ENCODE assay signal across 11 cellular contexts in genomic region chr21:36471254-36471723, GRCh38. TPM values are rescaled to one million over a fixed set of nuclear protein-coding genes. Genes with fewer than 3 reads are reported as not detected.
DNase-seq lines count a peak whose midpoint lies in the region; ATAC-seq, FAIRE-seq and TF ChIP-seq lines count a peak whose summit lies in the region.
"Had no signal": no experiment of that assay in that cellular context is flagged by ENCODE, and none has a peak within 500 bp of the region (broad histone marks: within the 10 kb centered on the region; RNA-seq: fewer than 3 reads in every experiment).

No MANE protein-coding gene starts in this region.

- no peaks in the 10 kb centered on the region for H3K9me2 ChIP-seq in Karpas-422 (replicated peaks; ENCODE audit: insufficient read depth, low read length)

- no peak overlapping the region for H3K4me3 ChIP-seq in A549
- H3K4me3 ChIP-seq in mammary epithelial cell (replicated peaks in 1 of 3; ENCODE audit: insufficient read depth in 1 of 3, low read depth in 2 of 3, low read length in 3 of 3) = no peak overlapping the region
- no peak overlapping the region for H3K4me3 ChIP-seq in prostate gland
- H3K4me3 ChIP-seq in Karpas-422 (ENCODE audit: low read length) = no peak overlapping the region
- no peak overlapping the region for H3K4me3 ChIP-seq in H7 (ENCODE audit: insufficient read depth, low read depth, low read length)

- WGBS in A549 (ENCODE audit: missing lambda C conversion rate) = 8% methylated on average over 1 of the region's 1 CpG
- WGBS in mammary epithelial cell (ENCODE audit: low coverage, missing lambda C conversion rate) = 100% methylated on average over 1 of the region's 1 CpG
- WGBS in prostate gland = 97% methylated on average over 1 of the region's 1 CpG

- POLR2A ChIA-PET in A549 (lab: Yijun Ruan, JAX) = interaction anchor here (1.4 kb wide), 1 partner anchor 42 kb away, joined by 14 read pairs; no protein-coding TSS in a partner anchor

- H2AFZ ChIP-seq in mammary epithelial cell (ENCODE audit: low read depth, low read length) (no peak overlapping the region), Karpas-422 (ENCODE audit: low read length) (no peak overlapping the region)

- H4K20me1 ChIP-seq in mammary epithelial cell (ENCODE audit: insufficient read depth, low read length) (no peaks in the 10 kb centered on the region), Karpas-422 (ENCODE audit: insufficient read depth, low read depth, low read length) (no peaks in the 10 kb centered on the region)

- dilution Hi-C loops in mammary epithelial cell (cut with HindIII; ENCODE audit: low sequenced_read_pairs) = no loop called here

- in situ Hi-C loops in mammary epithelial cell (cut with MboI; ENCODE audit: low sequenced_read_pairs in 2 of 2) = no loop called here

- H3K27ac ChIP-seq in A549 = peak overlapping the region; percentile 70 to 88
- no peak overlapping the region for H3K27ac ChIP-seq in mammary epithelial cell (ENCODE audit: insufficient read depth, low read depth, low read length)
- no peak overlapping the region for H3K27ac ChIP-seq in prostate gland
- no peak overlapping the region for H3K27ac ChIP-seq in Karpas-422 (ENCODE audit: low read length)

- no peak for TF ChIP-seq CTCF in A549 (IDR thresholded peaks at IDR 0.05)
- no peak for TF ChIP-seq CTCF in mammary epithelial cell (conservative IDR thresholded peaks at IDR 0.05 in 1 of 2, IDR thresholded peaks at IDR 0.05 in 1 of 2; ENCODE audit: extremely low read depth in 1 of 2, insufficient read depth in 1 of 2, low read depth in 1 of 2, low read length in 2 of 2)
- TF ChIP-seq CTCF in prostate gland (IDR thresholded peaks at IDR 0.05) = no peak

- FAIRE-seq in A549 (lab: Jason Lieb, UNC) = no peak

- CTCF ChIA-PET in A549 (lab: Yijun Ruan, JAX) (interaction anchor here (0.8 kb wide), 1 partner anchor 49 kb away, joined by 4 read pairs; no protein-coding TSS in a partner anchor), mammary epithelial cell (lab: Charles Lee; ENCODE audit: low non-redundant PET) (no interaction called here)

- H3K36me3 ChIP-seq in mammary epithelial cell (ENCODE audit: insufficient read depth, low read length) (no peaks in the 10 kb centered on the region), prostate gland (no peaks in the 10 kb centered on the region), Karpas-422 (ENCODE audit: insufficient read depth, low read length) (no peaks in the 10 kb centered on the region), H7 (replicated peaks; ENCODE audit: control insufficient read depth, insufficient read depth, low read length) (no peaks in the 10 kb centered on the region)

- TF ChIP-seq POLR2A in A549 (IDR thresholded peaks at IDR 0.05; ENCODE audit: low read length) = no peak
- no peak for TF ChIP-seq POLR2A in prostate gland (IDR thresholded peaks at IDR 0.05)

- no TSS peak for BruUV-seq in mammary epithelial cell (replicated peaks; lab: Mats Ljungman, UMichigan)

- H3K27me3 ChIP-seq in mammary epithelial cell (ENCODE audit: insufficient read depth, low read length) (no peaks in the 10 kb centered on the region), prostate gland (replicated peaks; ENCODE audit: insufficient read depth) (no peaks in the 10 kb centered on the region), Karpas-422 (ENCODE audit: low read length) (no peaks in the 10 kb centered on the region), H7 (ENCODE audit: control insufficient read depth, insufficient read depth, low read length) (no peaks in the 10 kb centered on the region)

- TF ChIP-seq RAD21 in A549 (conservative IDR thresholded peaks at IDR 0.05 in 1 of 2, IDR thresholded peaks at IDR 0.05 in 1 of 2) = no peak; a peak in 1 of 5 replicates

- H3K4me1 ChIP-seq in A549 (peaks cover 23% of the 10 kb centered on the region), mammary epithelial cell (ENCODE audit: insufficient read depth, low read length) (no peaks in the 10 kb centered on the region), prostate gland (replicated peaks) (no peaks in the 10 kb centered on the region), Karpas-422 (ENCODE audit: low read length) (no peaks in the 10 kb centered on the region)

- H3K9me3 ChIP-seq in A549 = peaks cover 9% of the 10 kb centered on the region; the same call in 2 of the 3 replicates
- no peaks in the 10 kb centered on the region for H3K9me3 ChIP-seq in mammary epithelial cell (replicated peaks; ENCODE audit: insufficient read depth, low read length)
- H3K9me3 ChIP-seq in prostate gland = no peaks in the 10 kb centered on the region
- no peaks in the 10 kb centered on the region for H3K9me3 ChIP-seq in Karpas-422 (ENCODE audit: low read length)

- H3K79me2 ChIP-seq in mammary epithelial cell (ENCODE audit: insufficient read depth, low read length) (no peaks in the 10 kb centered on the region), Karpas-422 (ENCODE audit: low read length) (no peaks in the 10 kb centered on the region)

- peak overlapping the region; percentile 39 for H3K4me2 ChIP-seq in A549
- no peak overlapping the region for H3K4me2 ChIP-seq in mammary epithelial cell (ENCODE audit: insufficient read depth, low read depth, low read length)
- no peak overlapping the region for H3K4me2 ChIP-seq in Karpas-422 (ENCODE audit: low read depth, low read length, poor library complexity, severe bottlenecking)

- peak; percentile 32 to 55; a peak in 1 of 5 replicates for TF ChIP-seq EP300 in A549 (IDR thresholded peaks at IDR 0.05)

- peak; percentile 88 to 93 for ATAC-seq in A549
- peak; percentile 95 for ATAC-seq in GM18868 (IDR thresholded peaks at IDR 0.05; ENCODE audit: unreplicated experiment)
- peak; percentile 75 for ATAC-seq in HG02981 (IDR thresholded peaks at IDR 0.05; ENCODE audit: unreplicated experiment)
- ATAC-seq in GM19328 (IDR thresholded peaks at IDR 0.05; ENCODE audit: unreplicated experiment) = no peak

- DNase-seq in A549 (ENCODE audit: low read depth in 1 of 2, low spot score in 1 of 2) (peak; percentile 58 to 89), mammary epithelial cell (peak; percentile 34), prostate gland (ENCODE audit: low spot score) (no peak), Karpas-422 (no peak), H7 (no peak)
- DNase-seq: activated CD4-positive, alpha-beta T cell treated with anti-CD3 and anti-CD28 coated beads, Interleukin-2, amount 50 U/mL, for 4 hours; OCI-M1 had no signal

- H3K9ac ChIP-seq in mammary epithelial cell (ENCODE audit: insufficient read depth, low read length) (no peak overlapping the region), Karpas-422 (ENCODE audit: low read length) (no peak overlapping the region)

- intact Hi-C loops in mammary epithelial cell (cut with micrococcal nuclease) (no loop called here), prostate gland (cut with DNase I) (no loop called here)

TF ChIP-seq in A549, 52 proteins besides CTCF, POLR2A, EP300 and RAD21:
- TF ChIP-seq, protein P1, sequence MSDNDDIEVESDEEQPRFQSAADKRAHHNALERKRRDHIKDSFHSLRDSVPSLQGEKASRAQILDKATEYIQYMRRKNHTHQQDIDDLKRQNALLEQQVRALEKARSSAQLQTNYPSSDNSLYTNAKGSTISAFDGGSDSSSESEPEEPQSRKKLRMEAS (IDR thresholded peaks at IDR 0.05) = 0 out of 2 replicates have a peak, but pooled peaks have one; percentile 29
- no peak for TF ChIP-seq HOXB13 (CRISPR knock-in tag; IDR thresholded peaks at IDR 0.05; ENCODE audit: low read depth)
- TF ChIP-seq FOSL2 (IDR thresholded peaks at IDR 0.05) = peak; percentile 44
- peak; percentile 72 for TF ChIP-seq FOSL2 (CRISPR knock-in tag; IDR thresholded peaks at IDR 0.05)
- peak; percentile 71; the same call in 1 of the 2 replicates for TF ChIP-seq GATA3 (IDR thresholded peaks at IDR 0.05; ENCODE audit: borderline replicate concordance)
- TF ChIP-seq MAFK (IDR thresholded peaks at IDR 0.05; ENCODE audit: partially characterized antibody) = peak; percentile 58
- TF ChIP-seq JUN (IDR thresholded peaks at IDR 0.05) = peak in 1 of 2 experiments; percentile 59; a peak in 1 of 5 replicates
- peak; percentile 69 for TF ChIP-seq JUNB (IDR thresholded peaks at IDR 0.05)
- TF ChIP-seq, protein P2, sequence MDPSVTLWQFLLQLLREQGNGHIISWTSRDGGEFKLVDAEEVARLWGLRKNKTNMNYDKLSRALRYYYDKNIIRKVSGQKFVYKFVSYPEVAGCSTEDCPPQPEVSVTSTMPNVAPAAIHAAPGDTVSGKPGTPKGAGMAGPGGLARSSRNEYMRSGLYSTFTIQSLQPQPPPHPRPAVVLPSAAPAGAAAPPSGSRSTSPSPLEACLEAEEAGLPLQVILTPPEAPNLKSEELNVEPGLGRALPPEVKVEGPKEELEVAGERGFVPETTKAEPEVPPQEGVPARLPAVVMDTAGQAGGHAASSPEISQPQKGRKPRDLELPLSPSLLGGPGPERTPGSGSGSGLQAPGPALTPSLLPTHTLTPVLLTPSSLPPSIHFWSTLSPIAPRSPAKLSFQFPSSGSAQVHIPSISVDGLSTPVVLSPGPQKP (IDR thresholded peaks at IDR 0.05; ENCODE audit: low read depth, low read length) = no peak
- TF ChIP-seq NR3C1 (IDR thresholded peaks at IDR 0.05) = no peak
- TF ChIP-seq ZSCAN20 (CRISPR knock-in tag; IDR thresholded peaks at IDR 0.05) = no peak
- TF ChIP-seq NFE2L2 (conservative IDR thresholded peaks at IDR 0.05; ENCODE audit: low read length) = no peak
- TF ChIP-seq ZFP36 (IDR thresholded peaks at IDR 0.05; ENCODE audit: borderline replicate concordance, partially characterized antibody) = no peak

RNA-seq across cellular contexts. Expression of gene CLDN14, which starts 8.6 kb away (rescaled TPM):
- polyA plus RNA-seq in A549 (2011; rRNA removed) (not detected in 2 replicates), A549 (2017; fragmentation: RNase III; extraction: RNeasy Plus Mini Kit Qiagen cat#74134 plus additional on column Dnase treatment) (0.05 TPM in 1 of 3 replicates, not detected in the others), mammary epithelial cell (not detected)
- polyA plus RNA-seq in A549 (2012; cell fraction: cytosol; rRNA removed) = 0.04 and 0.13 TPM in 2 replicates
- 0.17 and 0.29 TPM in 2 replicates for polyA plus RNA-seq in A549 (2012; cell fraction: nucleus; rRNA removed)
- 0.19 TPM in 1 of 2 replicates, not detected in the other for polyA minus RNA-seq in A549 (2011; rRNA and poly(A)+ RNA removed)
- total RNA-seq in mammary epithelial cell (not detected), prostate gland (not detected)
- not detected for polyA minus RNA-seq in mammary epithelial cell
- not detected in 2 replicates for total RNA-seq in Karpas-422 (2014; rRNA removed; shearing (Covaris generic); ENCODE audit: low replicate concordance)
- not detected in 2 replicates for total RNA-seq in H7 (2014; rRNA removed; shearing (Covaris generic))
- polyA plus RNA-seq: CD14-positive monocyte had no signal

Comparison
In these comparisons a context has a peak if more than half of its experiments do, and no peak if none do; other contexts are left out.
1. DNase-seq: peak in A549 (2 of 2) and mammary epithelial cell (single experiment); none in prostate gland (single experiment), Karpas-422 (single experiment) and H7 (single experiment).
2. H3K27ac ChIP-seq: peak in A549 (2 of 2); none in mammary epithelial cell (single experiment), prostate gland (0 of 2) and Karpas-422 (single experiment).